In genomic region chrX:103063918-103064434, GRCh38 we compare ENCODE assay signal across 8 cellular contexts. TPM values are rescaled to one million over a fixed set of nuclear protein-coding genes. Genes with fewer than 3 reads are reported as not detected.
DNase-seq lines count a peak whose midpoint lies in the region; ATAC-seq, FAIRE-seq and TF ChIP-seq lines count a peak whose summit lies in the region.

Gene BEX1 (minus strand): TSS chrX:103064171. CDS start chrX:103063274, 897 bp downstream.

- TF ChIP-seq CTCF in D721Med (IDR thresholded peaks at IDR 0.05; ENCODE audit: insufficient read depth, missing control alignments) (no peak), WTC11 (IDR thresholded peaks at IDR 0.05) (no peak), gastroesophageal sphincter (IDR thresholded peaks at IDR 0.05) (no peak), progenitor cell of endocrine pancreas (IDR thresholded peaks at IDR 0.05; ENCODE audit: unreplicated experiment) (no peak)

- DNase-seq in D721Med (ENCODE audit: insufficient read length, low spot score) (peak; percentile 22), NCI-H1417 treated with DMSO at 0.1 percent for 48 hours (lab: John Stamatoyannopoulos, UW) (peak; percentile 79), WTC11 (ENCODE audit: low spot score) (peak; percentile 68), progenitor cell of endocrine pancreas (ENCODE audit: low spot score, unreplicated experiment) (peak; percentile 57), KG1 (lab: John Stamatoyannopoulos, UW) (no peak), epidermal melanocyte (ENCODE audit: insufficient read length, low spot score) (no peak)

- H3K27me3 Mint-ChIP-seq in WTC11 (ENCODE audit: low read depth): peaks cover 17% of the 10 kb centered on the region
- no peaks in the 10 kb centered on the region for H3K27me3 Mint-ChIP-seq in progenitor cell of endocrine pancreas

- H3K27me3 ChIP-seq in gastroesophageal sphincter: no peaks in the 10 kb centered on the region

- no peak for FAIRE-seq in D721Med (lab: Jason Lieb, UNC)

- POLR2A ChIA-PET in WTC11 (lab: Charles Lee): interaction anchor here (0.6 kb wide), 1 partner anchor 108 kb away, joined by 3 read pairs; no protein-coding TSS in a partner anchor

- no peaks in the 10 kb centered on the region for H3K9me3 ChIP-seq in gastroesophageal sphincter

- H3K4me3 ChIP-seq in gastroesophageal sphincter: peak within 1 kb of the TSS; percentile 12 to 48

- H3K27ac Mint-ChIP-seq in WTC11: peak within 1 kb of the TSS; percentile 3
- peak within 1 kb of the TSS; percentile 89 for H3K27ac Mint-ChIP-seq in progenitor cell of endocrine pancreas

- H3K9me3 Mint-ChIP-seq in WTC11 (no peaks in the 10 kb centered on the region), progenitor cell of endocrine pancreas (ENCODE audit: low read depth) (peaks cover 10% of the 10 kb centered on the region)

- TF ChIP-seq POLR2A in gastroesophageal sphincter (IDR thresholded peaks at IDR 0.05) (no peak), GM18505 (IDR thresholded peaks at IDR 0.05; ENCODE audit: borderline replicate concordance, extremely low read depth, insufficient read depth, insufficient read length) (no peak)

- ATAC-seq in WTC11 (peak; percentile 87), gastroesophageal sphincter (peak; percentile 51), GM18505 (IDR thresholded peaks at IDR 0.05; ENCODE audit: unreplicated experiment) (no peak)

- 0 out of 2 replicates have a peak, but pooled peaks cover 2% of the 10 kb centered on the region for H3K4me1 Mint-ChIP-seq in WTC11
- peaks cover 4% of the 10 kb centered on the region for H3K4me1 Mint-ChIP-seq in progenitor cell of endocrine pancreas (ENCODE audit: low read depth)

- CTCF ChIA-PET in WTC11 (lab: Charles Lee): interaction anchor here (1.4 kb wide), 1 partner anchor 113 kb away, joined by 9 read pairs; no protein-coding TSS in a partner anchor

- H3K4me3 Mint-ChIP-seq in WTC11: peak within 1 kb of the TSS; percentile 72
- peak within 1 kb of the TSS; percentile 76 for H3K4me3 Mint-ChIP-seq in progenitor cell of endocrine pancreas (ENCODE audit: low read depth)

- no peak within 1 kb of the TSS for H3K27ac ChIP-seq in gastroesophageal sphincter

- 0% methylated on average over 1 of the region's 39 CpGs; no CpG with 5 or more reads in 1 of the 2 donors for WGBS in gastroesophageal sphincter (ENCODE audit: low coverage in 1 of 2), 2 donors

- no peaks in the 10 kb centered on the region for H3K36me3 ChIP-seq in gastroesophageal sphincter

- peaks cover 0 to 8% (median 0%) of the 10 kb centered on the region in 3 donors for H3K4me1 ChIP-seq in gastroesophageal sphincter

- TF ChIP-seq EP300 in gastroesophageal sphincter (IDR thresholded peaks at IDR 0.05): no peak

- H3K36me3 Mint-ChIP-seq in WTC11 (peaks cover 4% of the 10 kb centered on the region; the same call in 1 of the 2 replicates), progenitor cell of endocrine pancreas (ENCODE audit: insufficient read depth) (peaks cover 5% of the 10 kb centered on the region)

TF ChIP-seq in WTC11, 78 proteins besides CTCF, POLR2A, EP300 and RAD21 (continues in another document):
- no peak for TF ChIP-seq MXD4 (CRISPR knock-in tag; IDR thresholded peaks at IDR 0.05; ENCODE audit: borderline replicate concordance)
- TF ChIP-seq NR1H2 (CRISPR knock-in tag; IDR thresholded peaks at IDR 0.05): no peak
- TF ChIP-seq USF2 (CRISPR knock-in tag; IDR thresholded peaks at IDR 0.05): peak; percentile 95
- TF ChIP-seq ATF2 (CRISPR knock-in tag; IDR thresholded peaks at IDR 0.05; ENCODE audit: borderline replicate concordance, low read depth): no peak
- TF ChIP-seq TP53 (CRISPR knock-in tag; IDR thresholded peaks at IDR 0.05): 0 out of 2 replicates have a peak, but pooled peaks have one; percentile 21
- no peak for TF ChIP-seq ZBTB43 (CRISPR knock-in tag; IDR thresholded peaks at IDR 0.05)
- no peak for TF ChIP-seq OVOL2 (CRISPR knock-in tag; IDR thresholded peaks at IDR 0.05; ENCODE audit: borderline replicate concordance)
- TF ChIP-seq MYBL2 (CRISPR knock-in tag; IDR thresholded peaks at IDR 0.05): no peak
- no peak for TF ChIP-seq CBFB (CRISPR knock-in tag; IDR thresholded peaks at IDR 0.05; ENCODE audit: low read depth)
- no peak for TF ChIP-seq PREB (CRISPR knock-in tag; IDR thresholded peaks at IDR 0.05; ENCODE audit: borderline replicate concordance)
- 0 out of 2 replicates have a peak, but pooled peaks have one; percentile 26 for TF ChIP-seq ETV6 (CRISPR knock-in tag; IDR thresholded peaks at IDR 0.05)
- no peak for TF ChIP-seq RELA (CRISPR knock-in tag; IDR thresholded peaks at IDR 0.05; ENCODE audit: borderline replicate concordance)
- TF ChIP-seq NFATC4 (CRISPR knock-in tag; IDR thresholded peaks at IDR 0.05): no peak
- TF ChIP-seq IRF1 (CRISPR knock-in tag; IDR thresholded peaks at IDR 0.05): no peak
- no peak for TF ChIP-seq ZNF423 (CRISPR knock-in tag; IDR thresholded peaks at IDR 0.05)
- TF ChIP-seq ZNF232 (CRISPR knock-in tag; IDR thresholded peaks at IDR 0.05): no peak
- 0 out of 2 replicates have a peak, but pooled peaks have one; percentile 10 for TF ChIP-seq SP1 (CRISPR knock-in tag; conservative IDR thresholded peaks at IDR 0.05)
- TF ChIP-seq ESRRA (CRISPR knock-in tag; IDR thresholded peaks at IDR 0.05; ENCODE audit: borderline replicate concordance): no peak
- no peak for TF ChIP-seq ATF3 (CRISPR knock-in tag; conservative IDR thresholded peaks at IDR 0.05)
- no peak for TF ChIP-seq ELF4 (CRISPR knock-in tag; IDR thresholded peaks at IDR 0.05; ENCODE audit: low read depth)
- TF ChIP-seq E2F5 (CRISPR knock-in tag; IDR thresholded peaks at IDR 0.05): no peak

RNA-seq across cellular contexts. Expression of gene BEX1, which starts in this region (rescaled TPM):
- total RNA-seq in WTC11 (2021): 45.2 to 49.3 TPM (median 46.8 TPM) in 3 replicates
- 10 to 100 TPM in 1 of 4 donors, 1 to 10 TPM in 3; 1.5 to 22.1 (median 2.9) TPM for total RNA-seq in gastroesophageal sphincter
- total RNA-seq in progenitor cell of endocrine pancreas: 123 and 128 TPM in 2 replicates

Comparison
In these comparisons a context has a peak if more than half of its experiments do, and no peak if none do; other contexts are left out.
1. DNase-seq: peak in D721Med (single experiment), NCI-H1417 treated with DMSO at 0.1 percent for 48 hours (single experiment), WTC11 (single experiment) and progenitor cell of endocrine pancreas (single experiment); none in KG1 (single experiment) and epidermal melanocyte (single experiment).